ENCODE assay signal across 1 cellular context in genomic region chr19:51587264-51588191, GRCh38.
TF ChIP-seq lines count a peak whose summit lies in the region.

No MANE protein-coding gene starts in this region.

TF ChIP-seq in K562, 482 proteins besides CTCF, POLR2A, EP300 and RAD21 (continued from another document):
- TF ChIP-seq, protein P1, sequence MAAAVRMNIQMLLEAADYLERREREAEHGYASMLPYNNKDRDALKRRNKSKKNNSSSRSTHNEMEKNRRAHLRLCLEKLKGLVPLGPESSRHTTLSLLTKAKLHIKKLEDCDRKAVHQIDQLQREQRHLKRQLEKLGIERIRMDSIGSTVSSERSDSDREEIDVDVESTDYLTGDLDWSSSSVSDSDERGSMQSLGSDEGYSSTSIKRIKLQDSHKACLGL (CRISPR knock-in tag; IDR thresholded peaks at IDR 0.05; ENCODE audit: borderline replicate concordance, poor library complexity, severe bottlenecking), result no peak
- TF ChIP-seq ZC3H8 (IDR thresholded peaks at IDR 0.05) (no peak), PTRF (tag; IDR thresholded peaks at IDR 0.05) (no peak), KDM5B (IDR thresholded peaks at IDR 0.05; ENCODE audit: insufficient replicate concordance, low read depth, low read length) (no peak), RBM25 (IDR thresholded peaks at IDR 0.05; ENCODE audit: low read depth, low read length, severe bottlenecking) (peak; percentile 38), TEAD4 (IDR thresholded peaks at IDR 0.05; ENCODE audit: low read length) (peak; percentile 45; the same call in 1 of the 2 replicates), TEAD4 (CRISPR knock-in tag; IDR thresholded peaks at IDR 0.05; ENCODE audit: borderline replicate concordance) (no peak), ERF (CRISPR knock-in tag; IDR thresholded peaks at IDR 0.05) (no peak), TAF1 (IDR thresholded peaks at IDR 0.05; ENCODE audit: control insufficient read depth, extremely low read depth, insufficient read depth, low read length, severe bottlenecking) (no peak), SREBF1 (IDR thresholded peaks at IDR 0.05; ENCODE audit: borderline replicate concordance, low read depth, low read length) (no peak), KDM4B (IDR thresholded peaks at IDR 0.05; ENCODE audit: borderline replicate concordance in 2 of 2, low read depth in 1 of 2) (no peak), CREBBP (IDR thresholded peaks at IDR 0.05; ENCODE audit: low read depth, low read length) (no peak), ELK1 (CRISPR knock-in tag; IDR thresholded peaks at IDR 0.05) (no peak)
